Comparison of ENCODE assay signal across 1 cellular context in genomic region chr4:169142906-169143305, GRCh38.
TF ChIP-seq lines count a peak whose summit lies in the region.

No MANE protein-coding gene starts in this region.

TF ChIP-seq in GM23338, 12 proteins besides CTCF, POLR2A, EP300 and RAD21 (continued from another document):
- TF ChIP-seq NANOG (IDR thresholded peaks at IDR 0.05; ENCODE audit: borderline replicate concordance) (no peak), JUNB (IDR thresholded peaks at IDR 0.05; ENCODE audit: unreplicated experiment) (no peak), ZNF114 (CRISPR knock-in tag; IDR thresholded peaks at IDR 0.05) (no peak), REST (IDR thresholded peaks at IDR 0.05; ENCODE audit: unreplicated experiment) (no peak), STAT1 (IDR thresholded peaks at IDR 0.05; ENCODE audit: unreplicated experiment) (no peak), EZH2 (IDR thresholded peaks at IDR 0.05; ENCODE audit: low read depth, unreplicated experiment) (no peak)
